In the genomic region with DNA sequence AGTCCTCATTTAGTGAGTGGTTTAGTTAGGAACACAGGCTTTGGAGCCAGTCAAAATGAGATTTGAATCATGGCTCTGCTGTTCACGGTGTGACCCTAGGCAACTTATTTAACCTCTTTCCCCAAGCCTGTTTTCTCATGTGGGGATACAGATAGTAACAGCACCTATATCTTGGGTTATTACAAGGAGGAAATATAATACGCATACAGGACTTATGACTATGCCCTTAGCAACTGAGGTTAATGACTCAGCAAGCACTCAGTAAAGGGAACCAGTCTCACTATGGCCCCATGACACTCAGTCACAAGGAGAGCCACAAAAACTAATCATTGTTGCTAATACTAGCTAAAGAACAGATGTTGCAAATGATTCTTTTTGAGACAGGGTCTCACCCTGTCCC, we compare ENCODE assay signal across 10 cellular contexts. TPM values are rescaled to one million over a fixed set of nuclear protein-coding genes. Genes with fewer than 3 reads are reported as not detected.
DNase-seq lines count a peak whose midpoint lies in the region; ATAC-seq and TF ChIP-seq lines count a peak whose summit lies in the region.
"Had no signal": no experiment of that assay in that cellular context is flagged by ENCODE, and none has a peak within 500 bp of the region (broad histone marks: within the 10 kb centered on the region; RNA-seq: fewer than 3 reads in every experiment).

No MANE protein-coding gene starts in this region.

- no peaks in the 10 kb centered on the region for H3K9me3 Mint-ChIP-seq in activated naive CD4-positive, alpha-beta T cell treated with anti-CD3 and anti-CD28 coated beads, Interleukin-2, amount 50 U/mL, for 24 hours
- no peaks in the 10 kb centered on the region for H3K9me3 Mint-ChIP-seq in activated naive CD4-positive, alpha-beta T cell treated with anti-CD3 and anti-CD28 coated beads, Interleukin-2, amount 10 ng/mL, durations not matched to agents 7 days and 5 days
- H3K9me3 Mint-ChIP-seq in activated B cell treated with CpG ODN at 0.5 μM for 24 hours, result no peaks in the 10 kb centered on the region
- H3K9me3 Mint-ChIP-seq: naive B cell had no signal

- H3K4me1 Mint-ChIP-seq in activated naive CD4-positive, alpha-beta T cell treated with anti-CD3 and anti-CD28 coated beads, Interleukin-2, amount 50 U/mL, for 24 hours, result peaks cover 25% of the 10 kb centered on the region
- no peaks in the 10 kb centered on the region for H3K4me1 Mint-ChIP-seq in activated naive CD4-positive, alpha-beta T cell treated with anti-CD3 and anti-CD28 coated beads, Interleukin-2, amount 10 ng/mL, durations not matched to agents 7 days and 5 days
- H3K4me1 Mint-ChIP-seq in activated B cell treated with CpG ODN at 0.5 μM for 24 hours, result peaks cover 16% of the 10 kb centered on the region

- peak overlapping the region; percentile 46 for H3K27ac Mint-ChIP-seq in activated naive CD4-positive, alpha-beta T cell treated with anti-CD3 and anti-CD28 coated beads, Interleukin-2, amount 50 U/mL, for 24 hours
- H3K27ac Mint-ChIP-seq in activated naive CD4-positive, alpha-beta T cell treated with anti-CD3 and anti-CD28 coated beads, Interleukin-2, amount 10 ng/mL, durations not matched to agents 7 days and 5 days, result no peak overlapping the region
- H3K27ac Mint-ChIP-seq in activated B cell treated with CpG ODN at 0.5 μM for 24 hours, result peak overlapping the region; percentile 53

- no peak for DNase-seq in activated naive CD4-positive, alpha-beta T cell treated with anti-CD3 and anti-CD28 coated beads, Interleukin-2, amount 10 ng/mL, durations not matched to agents 7 days and 5 days
- DNase-seq in activated B cell treated with CpG ODN at 0.5 μM for 24 hours, result no peak
- DNase-seq in renal cortical epithelial cell (ENCODE audit: low read depth), result peak; percentile 88
- DNase-seq in GM19238 (ENCODE audit: insufficient read length, low spot score), result no peak
- no peak for DNase-seq in NCI-H1105 treated with DMSO at 0.1 percent for 48 hours (lab: John Stamatoyannopoulos, UW)
- no peak for DNase-seq in NCI-H146 treated with DMSO at 0.1 percent for 48 hours (lab: John Stamatoyannopoulos, UW; ENCODE audit: unreplicated experiment)
- DNase-seq: DND-41, naive B cell had no signal

- TF ChIP-seq CTCF in activated B cell treated with CpG ODN at 0.5 μM for 24 hours (IDR thresholded peaks at IDR 0.05), result no peak

- intact Hi-C loops in activated B cell treated with CpG ODN at 0.5 μM for 24 hours (cut with micrococcal nuclease), result no loop called here

- H3K4me3 Mint-ChIP-seq in activated naive CD4-positive, alpha-beta T cell treated with anti-CD3 and anti-CD28 coated beads, Interleukin-2, amount 50 U/mL, for 24 hours, result no peak overlapping the region
- no peak overlapping the region for H3K4me3 Mint-ChIP-seq in activated naive CD4-positive, alpha-beta T cell treated with anti-CD3 and anti-CD28 coated beads, Interleukin-2, amount 10 ng/mL, durations not matched to agents 7 days and 5 days
- H3K4me3 Mint-ChIP-seq in activated B cell treated with CpG ODN at 0.5 μM for 24 hours, result no peak overlapping the region
- H3K4me3 Mint-ChIP-seq: naive B cell had no signal

- CTCF ChIA-PET in activated naive CD4-positive, alpha-beta T cell treated with anti-CD3 and anti-CD28 coated beads, Interleukin-2, amount 10 ng/mL, durations not matched to agents 7 days and 5 days (lab: Charles Lee), result interaction anchor here (1.0 kb wide), 1 partner anchor 70 kb away, joined by 4 read pairs; no protein-coding TSS in a partner anchor
- CTCF ChIA-PET in activated B cell treated with CpG ODN at 0.5 μM for 24 hours (lab: Charles Lee), result no interaction called here

- ATAC-seq in HG03159 (IDR thresholded peaks at IDR 0.05; ENCODE audit: unreplicated experiment) (peak; percentile 79), activated B cell treated with CpG ODN at 0.5 μM for 24 hours (ENCODE audit: low read depth) (peak; percentile 43)

- peaks cover 12% of the 10 kb centered on the region for H3K36me3 Mint-ChIP-seq in activated naive CD4-positive, alpha-beta T cell treated with anti-CD3 and anti-CD28 coated beads, Interleukin-2, amount 50 U/mL, for 24 hours
- peaks cover 3% of the 10 kb centered on the region for H3K36me3 Mint-ChIP-seq in activated naive CD4-positive, alpha-beta T cell treated with anti-CD3 and anti-CD28 coated beads, Interleukin-2, amount 10 ng/mL, durations not matched to agents 7 days and 5 days
- H3K36me3 Mint-ChIP-seq in activated B cell treated with CpG ODN at 0.5 μM for 24 hours (ENCODE audit: low read depth), result peaks cover 30% of the 10 kb centered on the region

- H3K27me3 Mint-ChIP-seq in activated naive CD4-positive, alpha-beta T cell treated with anti-CD3 and anti-CD28 coated beads, Interleukin-2, amount 50 U/mL, for 24 hours, result no peaks in the 10 kb centered on the region
- no peaks in the 10 kb centered on the region for H3K27me3 Mint-ChIP-seq in activated naive CD4-positive, alpha-beta T cell treated with anti-CD3 and anti-CD28 coated beads, Interleukin-2, amount 10 ng/mL, durations not matched to agents 7 days and 5 days
- H3K27me3 Mint-ChIP-seq in activated B cell treated with CpG ODN at 0.5 μM for 24 hours, result no peaks in the 10 kb centered on the region
- H3K27me3 Mint-ChIP-seq: naive B cell had no signal

- POLR2A ChIA-PET in activated B cell treated with CpG ODN at 0.5 μM for 24 hours (lab: Charles Lee), result no interaction called here

RNA-seq across cellular contexts. Expression of gene SUMF1, which starts 45.9 kb away (rescaled TPM):
- total RNA-seq in activated B cell treated with CpG ODN at 0.5 μM for 24 hours (18.4 and 20.7 TPM in 2 replicates), renal cortical epithelial cell (94.0 and 121 TPM in 2 replicates)
